ENCODE assay signal across 19 cellular contexts in genomic region chr16:27281285-27281684, GRCh38. TPM values are rescaled to one million over a fixed set of nuclear protein-coding genes. Genes with fewer than 3 reads are reported as not detected.
A peak's percentile ranks its signal among the peaks of the same experiment; 100 is the strongest.
DNase-seq lines count a peak whose midpoint lies in the region; ATAC-seq and TF ChIP-seq lines count a peak whose summit lies in the region.
"Had no signal": no experiment of that assay in that cellular context is flagged by ENCODE, and none has a peak within 500 bp of the region (broad histone marks: within the 10 kb centered on the region; RNA-seq: fewer than 3 reads in every experiment).

No MANE protein-coding gene starts in this region.

- peaks cover 52% of the 10 kb centered on the region for H3K4me1 Mint-ChIP-seq in activated naive CD4-positive, alpha-beta T cell treated with anti-CD3 and anti-CD28 coated beads for 36 hours (ENCODE audit: low read depth)
- peaks cover 7 to 8% of the 10 kb centered on the region in 2 experiments for H3K4me1 Mint-ChIP-seq in H9
- H3K4me1 Mint-ChIP-seq in activated T-helper 17 cell treated with anti-CD3 and anti-CD28 coated beads, Interleukin-2, amount 50 U/mL, for 72 hours = peaks cover 24% of the 10 kb centered on the region
- H3K4me1 Mint-ChIP-seq in natural killer cell = peaks cover 0 to 7% of the 10 kb centered on the region in 2 donors

- H4K8ac ChIP-seq in H9 (replicated peaks; ENCODE audit: insufficient read length, low read depth, low read length) (no peak overlapping the region), neuronal stem cell (ENCODE audit: low read depth, low read length) (no peak overlapping the region)

- H2AFZ ChIP-seq in H9 (ENCODE audit: low read length) = no peak overlapping the region
- H2AFZ ChIP-seq in neuronal stem cell (ENCODE audit: low read length) = peak overlapping the region; percentile 36

- no peak overlapping the region for H3K27ac ChIP-seq in H9 (ENCODE audit: insufficient read length, low read depth, low read length)
- H3K27ac ChIP-seq in neuronal stem cell (replicated peaks; ENCODE audit: low read length) = no peak overlapping the region
- H3K27ac ChIP-seq: psoas muscle, thyroid gland had no signal

- H2BK5ac ChIP-seq in H9 (ENCODE audit: insufficient read length, low read length) (no peak overlapping the region), neuronal stem cell (ENCODE audit: low read length) (no peak overlapping the region)

- H2BK120ac ChIP-seq in H9 (ENCODE audit: low read depth, low read length, poor library complexity, severe bottlenecking) (no peak overlapping the region), neuronal stem cell (ENCODE audit: low read depth, low read length) (no peak overlapping the region)

- no peak overlapping the region for H3K23ac ChIP-seq in H9 (ENCODE audit: insufficient read length, low read depth, low read length)
- no peak overlapping the region for H3K23ac ChIP-seq in neuronal stem cell (ENCODE audit: low read depth, low read length, poor library complexity)

- peak overlapping the region; percentile 57 for H3K4me3 Mint-ChIP-seq in activated naive CD4-positive, alpha-beta T cell treated with anti-CD3 and anti-CD28 coated beads for 36 hours
- H3K4me3 Mint-ChIP-seq in H9 = no peak overlapping the region
- H3K4me3 Mint-ChIP-seq in activated T-helper 17 cell treated with anti-CD3 and anti-CD28 coated beads, Interleukin-2, amount 50 U/mL, for 72 hours = peak overlapping the region; percentile 7
- H3K4me3 Mint-ChIP-seq in natural killer cell = no peak overlapping the region
- H3K4me3 Mint-ChIP-seq: stimulated activated naive B cell treated with anti-CD40 and anti-IgM and Interleukin-4, amounts not matched to agents 10 μg/mL and 1 μg/mL and 100 μg/mL, for 72 hours had no signal

- no peak overlapping the region for H3T11ph ChIP-seq in H9 (ENCODE audit: low read length)

- H2BK12ac ChIP-seq in H9 (ENCODE audit: insufficient read length, low read depth, low read length) (no peak overlapping the region), neuronal stem cell (ENCODE audit: low read length) (no peak overlapping the region)

- H3K23me2 ChIP-seq in H9 (ENCODE audit: insufficient read length, low read depth, low read length, poor library complexity, severe bottlenecking) = no peaks in the 10 kb centered on the region

- no peak for ATAC-seq in activated T-helper 17 cell treated with anti-CD3 and anti-CD28 coated beads, Interleukin-2, amount 50 U/mL, for 72 hours (replicated peaks)
- ATAC-seq in natural killer cell = no peak
- ATAC-seq in SK-N-SH treated with all-trans-retinoic acid at 6 μM for 48 hours = no peak
- no peak for ATAC-seq in GM18873 (IDR thresholded peaks at IDR 0.05; ENCODE audit: low FRiP score, unreplicated experiment)
- ATAC-seq: GM12878; PC-3; psoas muscle; stimulated activated naive B cell treated with anti-CD40 and anti-IgM and Interleukin-4, amounts not matched to agents 10 μg/mL and 1 μg/mL and 100 μg/mL, for 72 hours had no signal

- no peak overlapping the region for H2BK20ac ChIP-seq in H9 (ENCODE audit: low read depth, low read length, poor library complexity, severe bottlenecking)

- H3K4me3 ChIP-seq in neuronal stem cell (ENCODE audit: low read length in 2 of 2) = no peak overlapping the region
- H3K4me3 ChIP-seq: GM12878, psoas muscle, thyroid gland had no signal

- CTCF ChIA-PET in activated naive CD4-positive, alpha-beta T cell treated with anti-CD3 and anti-CD28 coated beads for 36 hours (lab: Charles Lee) = interaction anchor here (0.8 to 1.3 kb wide), 4 partner anchors 36 to 46 kb away, joined by 3 to 6 read pairs (median 5); no protein-coding TSS in a partner anchor

- H4K5ac ChIP-seq in H9 (ENCODE audit: insufficient read length, low read depth, low read length) = no peak overlapping the region

- no peaks in the 10 kb centered on the region for H3K4me1 ChIP-seq in H9 (ENCODE audit: insufficient read depth, low read length)
- H3K4me1 ChIP-seq in neuronal stem cell (ENCODE audit: control insufficient read depth in 2 of 2, insufficient read depth in 1 of 2, low read depth in 1 of 2, low read length in 2 of 2) = peaks cover 0 to 4% of the 10 kb centered on the region in 2 donors
- H3K4me1 ChIP-seq: psoas muscle, thyroid gland had no signal

- TF ChIP-seq CTCF in H9 (conservative IDR thresholded peaks at IDR 0.05) (no peak), natural killer cell (IDR thresholded peaks at IDR 0.05) (no peak)

- H3K18ac ChIP-seq in H9 (ENCODE audit: insufficient read length, low read depth, low read length) (no peak overlapping the region), neuronal stem cell (ENCODE audit: low read length) (no peak overlapping the region)

- no peak overlapping the region for H3K56ac ChIP-seq in H9 (ENCODE audit: insufficient read length, low read depth, low read length)

- no peaks in the 10 kb centered on the region for H3K36me3 ChIP-seq in neuronal stem cell (replicated peaks in 1 of 2; ENCODE audit: control insufficient read depth in 2 of 2, insufficient read depth in 2 of 2, low read length in 2 of 2)
- H3K36me3 ChIP-seq: thyroid gland had no signal

- H4K91ac ChIP-seq in H9 (ENCODE audit: insufficient read length, low read depth, low read length) (no peak overlapping the region), neuronal stem cell (ENCODE audit: low read depth, low read length, poor library complexity) (no peak overlapping the region)

- no peaks in the 10 kb centered on the region for H3K79me2 ChIP-seq in H9 (ENCODE audit: insufficient read depth, low read length)

- H4K20me1 ChIP-seq in H9 (ENCODE audit: control insufficient read depth, insufficient read depth, insufficient read length) = no peaks in the 10 kb centered on the region

- H3K14ac ChIP-seq in H9 (ENCODE audit: insufficient read depth, low read length) (no peak overlapping the region), neuronal stem cell (ENCODE audit: low read length) (no peak overlapping the region)

- whole genome bisulfite sequencing in H9 (ENCODE audit: extremely low coverage, insufficient read length, low lambda C conversion rate) = no CpG with 5 or more reads among the region's 6 CpGs
- WGBS in neuronal stem cell (ENCODE audit: extremely low coverage in 2 of 2, insufficient read length in 2 of 2, insufficient replicate concordance in 1 of 2), 2 donors = no CpG with 5 or more reads among the region's 6 CpGs

- H3K4me2 ChIP-seq in H9 (ENCODE audit: insufficient read depth, insufficient read length, low read length) (no peak overlapping the region), neuronal stem cell (ENCODE audit: insufficient read depth, low read length, poor library complexity, severe bottlenecking) (no peak overlapping the region)

- H3K9ac ChIP-seq in H9 (ENCODE audit: extremely low read depth, insufficient read length, low read length) (no peak overlapping the region), neuronal stem cell (ENCODE audit: low read depth, low read length, poor library complexity) (no peak overlapping the region)

- H3K9me3 ChIP-seq in H9 (ENCODE audit: control insufficient read depth, low read depth, low read length) (no peaks in the 10 kb centered on the region), neuronal stem cell (replicated peaks in 1 of 2; ENCODE audit: control insufficient read depth in 2 of 2, insufficient read depth in 1 of 2, low read depth in 1 of 2, low read length in 2 of 2) (no peaks in the 10 kb centered on the region)
- H3K9me3 ChIP-seq: psoas muscle, thyroid gland had no signal

- H2BK15ac ChIP-seq in H9 (ENCODE audit: low read depth, low read length) (no peak overlapping the region), neuronal stem cell (ENCODE audit: low read length) (no peak overlapping the region)

- H3K4ac ChIP-seq in H9 (ENCODE audit: low read depth, low read length) = no peak overlapping the region
- no peak overlapping the region for H3K4ac ChIP-seq in neuronal stem cell (ENCODE audit: low read length)

- no peaks in the 10 kb centered on the region for H3K36me3 Mint-ChIP-seq in activated naive CD4-positive, alpha-beta T cell treated with anti-CD3 and anti-CD28 coated beads for 36 hours (ENCODE audit: low read depth)
- H3K36me3 Mint-ChIP-seq in H9 (ENCODE audit: insufficient read depth in 1 of 3, low read depth in 3 of 3) (no peaks in the 10 kb centered on the region), natural killer cell (no peaks in the 10 kb centered on the region)
- no peaks in the 10 kb centered on the region for H3K36me3 Mint-ChIP-seq in activated T-helper 17 cell treated with anti-CD3 and anti-CD28 coated beads, Interleukin-2, amount 50 U/mL, for 72 hours (ENCODE audit: low read depth)

- DNase-seq in activated naive CD4-positive, alpha-beta T cell treated with anti-CD3 and anti-CD28 coated beads for 36 hours = no peak
- no peak for DNase-seq in activated naive CD4-positive, alpha-beta T cell treated with Interleukin-2 at 50 U/mL for 16 hours
- no peak for DNase-seq in H9
- no peak for DNase-seq in neuronal stem cell (ENCODE audit: low spot score)
- DNase-seq in natural killer cell = no peak
- DNase-seq: DMS79; Karpas-422; NCI-H1930; NCI-H345; PC-3; psoas muscle; SHP77; stimulated activated CD4-positive, alpha-beta T cell treated with anti-CD3 and anti-CD28 coated beads, Interleukin-1b, Interleukin-23, amount 100 ng/mL, for 48 hours; stimulated activated naive B cell treated with anti-CD40 and anti-IgM and Interleukin-4, amounts not matched to agents 10 μg/mL and 1 μg/mL and 100 μg/mL, for 72 hours; thyroid gland had no signal

- no peaks in the 10 kb centered on the region for H3K79me1 ChIP-seq in H9 (ENCODE audit: insufficient read depth, low read depth, low read length, poor library complexity, severe bottlenecking)
- no peaks in the 10 kb centered on the region for H3K79me1 ChIP-seq in neuronal stem cell (ENCODE audit: low read depth, low read length)

- H3K27me3 Mint-ChIP-seq in activated naive CD4-positive, alpha-beta T cell treated with anti-CD3 and anti-CD28 coated beads for 36 hours (ENCODE audit: low read depth) = peaks cover 15% of the 10 kb centered on the region
- H3K27me3 Mint-ChIP-seq in H9 (ENCODE audit: low read depth) = no peaks in the 10 kb centered on the region; the same call in 1 of the 2 replicates
- peaks cover 7% of the 10 kb centered on the region for H3K27me3 Mint-ChIP-seq in activated T-helper 17 cell treated with anti-CD3 and anti-CD28 coated beads, Interleukin-2, amount 50 U/mL, for 72 hours
- peaks cover 0 to 3% of the 10 kb centered on the region in 2 donors for H3K27me3 Mint-ChIP-seq in natural killer cell (ENCODE audit: low read depth in 2 of 2)
- H3K27me3 Mint-ChIP-seq: stimulated activated naive B cell treated with anti-CD40 and anti-IgM and Interleukin-4, amounts not matched to agents 10 μg/mL and 1 μg/mL and 100 μg/mL, for 72 hours had no signal

- intact Hi-C loops in activated naive CD4-positive, alpha-beta T cell treated with anti-CD3 and anti-CD28 coated beads for 36 hours (cut with micrococcal nuclease) = no loop called here
- intact Hi-C loops in natural killer cell (cut with micrococcal nuclease) = no loop called here

- H2AK5ac ChIP-seq in H9 (ENCODE audit: insufficient read length, low read length) (no peak overlapping the region), neuronal stem cell (ENCODE audit: low read depth, low read length) (no peak overlapping the region)

- peaks cover 2% of the 10 kb centered on the region for H3K9me3 Mint-ChIP-seq in activated naive CD4-positive, alpha-beta T cell treated with anti-CD3 and anti-CD28 coated beads for 36 hours
- H3K9me3 Mint-ChIP-seq in H9 (no peaks in the 10 kb centered on the region), natural killer cell (no peaks in the 10 kb centered on the region)
- H3K9me3 Mint-ChIP-seq in activated T-helper 17 cell treated with anti-CD3 and anti-CD28 coated beads, Interleukin-2, amount 50 U/mL, for 72 hours = no peaks in the 10 kb centered on the region

- no peak overlapping the region for H3K27ac Mint-ChIP-seq in activated naive CD4-positive, alpha-beta T cell treated with anti-CD3 and anti-CD28 coated beads for 36 hours
- H3K27ac Mint-ChIP-seq in H9 = peak overlapping the region in 2 of 3 experiments; percentile 20 to 56; a peak in 3 of 7 replicates
- no peak overlapping the region for H3K27ac Mint-ChIP-seq in activated T-helper 17 cell treated with anti-CD3 and anti-CD28 coated beads, Interleukin-2, amount 50 U/mL, for 72 hours
- no peak overlapping the region for H3K27ac Mint-ChIP-seq in natural killer cell
- H3K27ac Mint-ChIP-seq: stimulated activated naive B cell treated with anti-CD40 and anti-IgM and Interleukin-4, amounts not matched to agents 10 μg/mL and 1 μg/mL and 100 μg/mL, for 72 hours had no signal

- H3K27me3 ChIP-seq in H9 (ENCODE audit: insufficient read depth, low read length) (no peaks in the 10 kb centered on the region), neuronal stem cell (ENCODE audit: control insufficient read depth in 3 of 3, insufficient read depth in 3 of 3, low read depth in 1 of 3, low read length in 3 of 3) (no peaks in the 10 kb centered on the region)
- H3K27me3 ChIP-seq: thyroid gland had no signal

RNA-seq across cellular contexts. Expression of gene NSMCE1, which starts 12.7 kb away (rescaled TPM):
- 100 to 1,000 TPM; 112 to 117 TPM for total RNA-seq in activated naive CD4-positive, alpha-beta T cell treated with anti-CD3 and anti-CD28 coated beads for 36 hours
- 19.3 and 25.3 TPM in 2 replicates for total RNA-seq in H9 (2021)
- 10 to 100 TPM; 59.6 to 99.8 TPM for total RNA-seq in activated T-helper 17 cell treated with anti-CD3 and anti-CD28 coated beads, Interleukin-2, amount 50 U/mL, for 72 hours
- polyA plus RNA-seq in neuronal stem cell (2013, experiment 1 of 2) = 54.4 TPM
- 52.8 TPM for polyA plus RNA-seq in neuronal stem cell (2013, experiment 2 of 2)
- total RNA-seq in natural killer cell = 10 to 100 TPM; 29.4 to 42.7 (median 37.7) TPM

RNA-seq across cellular contexts. Expression of gene IL4R, which starts 32.5 kb away (rescaled TPM):
- 100 to 1,000 TPM; 162 to 170 TPM for total RNA-seq in activated naive CD4-positive, alpha-beta T cell treated with anti-CD3 and anti-CD28 coated beads for 36 hours
- total RNA-seq in H9 (2021) (28.3 and 28.6 TPM in 2 replicates), natural killer cell (10 to 100 TPM; 70.2 to 87.2 (median 86.0) TPM)
- 100 to 1,000 TPM; 163 to 216 TPM for total RNA-seq in activated T-helper 17 cell treated with anti-CD3 and anti-CD28 coated beads, Interleukin-2, amount 50 U/mL, for 72 hours
- polyA plus RNA-seq in neuronal stem cell (2013, experiment 1 of 2) = 9.3 TPM
- polyA plus RNA-seq in neuronal stem cell (2013, experiment 2 of 2) = 9.2 TPM

Comparison
In these comparisons a context has a peak if more than half of its experiments do, and no peak if none do; other contexts are left out.
1. H3K27ac Mint-ChIP-seq: peak in H9 (2 of 3); none in activated naive CD4-positive, alpha-beta T cell treated with anti-CD3 and anti-CD28 coated beads for 36 hours (single experiment), activated T-helper 17 cell treated with anti-CD3 and anti-CD28 coated beads, Interleukin-2, amount 50 U/mL, for 72 hours (single experiment) and natural killer cell (0 of 2).
2. H3K4me3 Mint-ChIP-seq: peak in activated naive CD4-positive, alpha-beta T cell treated with anti-CD3 and anti-CD28 coated beads for 36 hours (single experiment) and activated T-helper 17 cell treated with anti-CD3 and anti-CD28 coated beads, Interleukin-2, amount 50 U/mL, for 72 hours (single experiment); none in H9 (0 of 2) and natural killer cell (single experiment).